In the genomic region with DNA sequence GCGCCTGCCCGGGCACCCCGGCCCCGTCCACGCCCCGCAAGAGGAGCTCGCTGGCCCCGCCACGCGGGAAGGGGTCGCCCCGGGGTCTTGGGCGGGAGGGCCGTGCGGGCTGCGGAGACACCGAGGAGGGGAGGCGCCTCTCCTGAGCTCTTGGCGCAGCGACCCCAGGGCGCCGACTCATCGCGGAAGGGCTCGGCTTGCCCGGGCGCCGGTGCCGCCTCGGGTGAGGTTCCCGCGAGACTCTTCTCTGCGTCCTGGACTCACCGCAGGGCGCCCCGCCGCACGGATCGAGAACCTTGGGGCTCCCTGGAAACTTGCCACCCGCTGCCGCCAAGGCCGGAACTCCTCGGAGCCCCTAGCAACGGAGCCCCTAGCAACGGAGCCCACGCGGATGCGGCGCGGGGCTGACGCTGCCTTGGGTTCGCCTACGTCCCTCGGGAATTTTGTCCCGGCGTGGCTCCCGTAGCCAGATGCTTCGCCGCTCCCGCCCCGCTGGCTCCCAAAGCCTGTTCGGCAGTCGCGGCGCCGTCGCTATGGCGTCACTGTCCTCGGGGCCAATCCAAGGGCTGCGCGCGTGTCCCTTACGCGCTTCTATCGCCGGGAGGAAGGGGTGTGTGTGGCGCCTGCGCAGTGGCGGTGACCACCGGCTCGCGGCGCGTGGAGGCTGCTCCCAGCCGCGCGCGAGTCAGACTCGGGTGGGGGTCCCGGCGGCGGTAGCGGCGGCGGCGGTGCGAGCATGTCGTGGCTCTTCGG, we compare ENCODE assay signal across 8 cellular contexts. TPM values are rescaled to one million over a fixed set of nuclear protein-coding genes. Genes with fewer than 3 reads are reported as not detected.
DNase-seq lines count a peak whose midpoint lies in the region; ATAC-seq, FAIRE-seq and TF ChIP-seq lines count a peak whose summit lies in the region.

ATAD3A (plus strand) TSS at position 630 of the 753 bp plus-strand sequence; CDS start at position 737, 107 bp downstream.

- H4K20me1 ChIP-seq in smooth muscle cell (ENCODE audit: low read depth) = no peaks in the 10 kb centered on the region

- peaks cover 7% of the 10 kb centered on the region; the same call in 1 of the 2 replicates for H3K4me1 Mint-ChIP-seq in WTC11

- peak within 1 kb of the TSS; percentile 99 for H3K27ac Mint-ChIP-seq in WTC11

- CTCF ChIA-PET in WTC11 (lab: Charles Lee) = no interaction called here

- H3K9ac ChIP-seq in smooth muscle cell (ENCODE audit: low read depth) = peak within 1 kb of the TSS; percentile 95

- H3K27me3 ChIP-seq in bronchial epithelial cell (ENCODE audit: control insufficient read depth, insufficient read depth, low read length) (no peaks in the 10 kb centered on the region), smooth muscle cell (ENCODE audit: low read depth) (no peaks in the 10 kb centered on the region)

- H3K79me2 ChIP-seq in smooth muscle cell (ENCODE audit: low read depth) = peaks cover 20% of the 10 kb centered on the region

- H3K4me1 ChIP-seq in smooth muscle cell (ENCODE audit: low read depth) = no peaks in the 10 kb centered on the region

- POLR2A ChIA-PET in WTC11 (lab: Charles Lee) = no interaction called here

- peak; percentile 99 for DNase-seq in AG08396 (ENCODE audit: low spot score)
- peak; percentile 98 for DNase-seq in NCI-H345 (lab: John Stamatoyannopoulos, UW)
- DNase-seq in WTC11 (ENCODE audit: low spot score) = peak; percentile 97
- DNase-seq in bronchial epithelial cell (ENCODE audit: low read depth) = peak; percentile 92
- peak; percentile 98 for DNase-seq in iPS-NIHi7 (ENCODE audit: extremely low spot score)
- DNase-seq in smooth muscle cell (lab: John Stamatoyannopoulos, UW; ENCODE audit: unreplicated experiment) = peak; percentile 94

- FAIRE-seq in bronchial epithelial cell (lab: Jason Lieb, UNC) = no peak

- peak within 1 kb of the TSS; percentile 92 for H3K4me2 ChIP-seq in smooth muscle cell

- TF ChIP-seq CTCF in WTC11 (IDR thresholded peaks at IDR 0.05) = no peak
- no peak for TF ChIP-seq CTCF in bronchial epithelial cell (IDR thresholded peaks at IDR 0.05; ENCODE audit: insufficient read depth, low read length, severe bottlenecking)
- TF ChIP-seq CTCF in smooth muscle cell (IDR thresholded peaks at IDR 0.05; ENCODE audit: borderline replicate concordance, insufficient read depth, poor library complexity, severe bottlenecking) = no peak

- no peaks in the 10 kb centered on the region for H3F3A ChIP-seq in smooth muscle cell (ENCODE audit: low read depth)

- H3K27me3 Mint-ChIP-seq in WTC11 (ENCODE audit: low read depth) = no peaks in the 10 kb centered on the region

- H2AFZ ChIP-seq in smooth muscle cell (ENCODE audit: low read depth) = peak within 1 kb of the TSS; percentile 60

- H3K27ac ChIP-seq in smooth muscle cell (ENCODE audit: low read depth) = peak within 1 kb of the TSS; percentile 97

- no peaks in the 10 kb centered on the region for H3K9me3 ChIP-seq in smooth muscle cell (replicated peaks; ENCODE audit: low read depth)

- H3K9me3 Mint-ChIP-seq in WTC11 = no peaks in the 10 kb centered on the region

- peak within 1 kb of the TSS; percentile 78 for H3K4me3 Mint-ChIP-seq in WTC11

- H3K36me3 Mint-ChIP-seq in WTC11 = peaks cover 2% of the 10 kb centered on the region; the same call in 1 of the 2 replicates

- H3K36me3 ChIP-seq in bronchial epithelial cell (ENCODE audit: control insufficient read depth, insufficient read depth, low read length) (no peaks in the 10 kb centered on the region), smooth muscle cell (ENCODE audit: low read depth) (no peaks in the 10 kb centered on the region)

- under 1% methylated on average over 85 of the region's 99 CpGs for WGBS in smooth muscle cell (ENCODE audit: low lambda C conversion rate)

- peak within 1 kb of the TSS; percentile 88 for H3K4me3 ChIP-seq in bronchial epithelial cell (ENCODE audit: low read depth, low read length)
- peak within 1 kb of the TSS; percentile 65 for H3K4me3 ChIP-seq in smooth muscle cell

- ATAC-seq in GM19025 (IDR thresholded peaks at IDR 0.05; ENCODE audit: low read depth, unreplicated experiment) (peak; percentile 86), HG03280 (IDR thresholded peaks at IDR 0.05; ENCODE audit: unreplicated experiment) (peak; percentile 89), WTC11 (peak; percentile 83)

TF ChIP-seq in WTC11, 78 proteins besides CTCF, POLR2A, EP300 and RAD21 (continues in another document):
- TF ChIP-seq HMGXB4 (CRISPR knock-in tag; IDR thresholded peaks at IDR 0.05) (peak; percentile 85), ERG (CRISPR knock-in tag; IDR thresholded peaks at IDR 0.05) (no peak), RELA (CRISPR knock-in tag; IDR thresholded peaks at IDR 0.05; ENCODE audit: borderline replicate concordance) (no peak), SMAD3 (CRISPR knock-in tag; IDR thresholded peaks at IDR 0.05; ENCODE audit: borderline replicate concordance) (no peak), IRF1 (CRISPR knock-in tag; IDR thresholded peaks at IDR 0.05) (no peak), ATF1 (CRISPR knock-in tag; IDR thresholded peaks at IDR 0.05) (peak; percentile 30; the same call in 1 of the 2 replicates), NR3C1 (CRISPR knock-in tag; conservative IDR thresholded peaks at IDR 0.05; ENCODE audit: low read depth) (no peak), SMAD4 (CRISPR knock-in tag; IDR thresholded peaks at IDR 0.05) (no peak), FOXP1 (CRISPR knock-in tag; IDR thresholded peaks at IDR 0.05; ENCODE audit: borderline replicate concordance) (0 out of 2 replicates have a peak, but pooled peaks have one; percentile 53), ZNF396 (CRISPR knock-in tag; IDR thresholded peaks at IDR 0.05; ENCODE audit: borderline replicate concordance) (no peak), NR2C2 (CRISPR knock-in tag; IDR thresholded peaks at IDR 0.05) (0 out of 2 replicates have a peak, but pooled peaks have one; percentile 17), IRF2 (CRISPR knock-in tag; IDR thresholded peaks at IDR 0.05; ENCODE audit: borderline replicate concordance, low read depth) (no peak), ZNF423 (CRISPR knock-in tag; IDR thresholded peaks at IDR 0.05) (no peak), EMX1 (CRISPR knock-in tag; IDR thresholded peaks at IDR 0.05) (no peak), GTF2I (CRISPR knock-in tag; conservative IDR thresholded peaks at IDR 0.05) (no peak), MLX (CRISPR knock-in tag; IDR thresholded peaks at IDR 0.05) (peak; percentile 63; the same call in 1 of the 2 replicates)
- TF ChIP-seq, protein P1, sequence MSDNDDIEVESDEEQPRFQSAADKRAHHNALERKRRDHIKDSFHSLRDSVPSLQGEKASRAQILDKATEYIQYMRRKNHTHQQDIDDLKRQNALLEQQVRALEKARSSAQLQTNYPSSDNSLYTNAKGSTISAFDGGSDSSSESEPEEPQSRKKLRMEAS (CRISPR knock-in tag; IDR thresholded peaks at IDR 0.05) = peak; percentile 89

RNA-seq across cellular contexts. Expression of gene ATAD3A, which starts in this region (rescaled TPM):
- total RNA-seq in WTC11 (2021) (56.1 to 71.2 TPM (median 58.7 TPM) in 3 replicates), bronchial epithelial cell (20.9 and 28.7 TPM in 2 replicates), smooth muscle cell (14.3 and 16.0 TPM in 2 replicates)
- 58.0 and 68.7 TPM in 2 replicates for polyA plus RNA-seq in smooth muscle cell

Comparison
In these comparisons a context has a peak if more than half of its experiments do, and no peak if none do; other contexts are left out.
1. Peak in every context shown above with its lines: DNase-seq, ATAC-seq, H3K4me3 ChIP-seq and H3K27ac ChIP-seq.